1 cellular context compared by ENCODE assay signal in genomic region chr14:103333754-103334643, GRCh38.
TF ChIP-seq lines count a peak whose summit lies in the region.

EIF5 (plus strand) TSS chr14:103334237; CDS start chr14:103335861, 1,624 bp downstream.

TF ChIP-seq in K562, 482 proteins besides CTCF, POLR2A, EP300 and RAD21 (continued from another document and continues in another):
- TF ChIP-seq EWSR1 (IDR thresholded peaks at IDR 0.05; ENCODE audit: borderline replicate concordance, low read depth, partially characterized antibody) (no peak), ZBTB2 (IDR thresholded peaks at IDR 0.05) (no peak), DACH1 (IDR thresholded peaks at IDR 0.05; ENCODE audit: partially characterized antibody) (no peak), PRMT5 (CRISPR knock-in tag; IDR thresholded peaks at IDR 0.05) (no peak), ZNF41 (CRISPR knock-in tag; conservative IDR thresholded peaks at IDR 0.05) (no peak), STAT6 (CRISPR knock-in tag; IDR thresholded peaks at IDR 0.05) (no peak), PRDM10 (IDR thresholded peaks at IDR 0.05; ENCODE audit: partially characterized antibody) (peak; percentile 31), SRSF1 (IDR thresholded peaks at IDR 0.05; ENCODE audit: low read depth, low read length) (no peak), KDM2B (CRISPR knock-in tag; IDR thresholded peaks at IDR 0.05) (no peak), ELF1 (tag; IDR thresholded peaks at IDR 0.05) (no peak), ELK1 (CRISPR knock-in tag; IDR thresholded peaks at IDR 0.05) (no peak), TSHZ1 (CRISPR knock-in tag; IDR thresholded peaks at IDR 0.05) (no peak), ETV1 (tag; conservative IDR thresholded peaks at IDR 0.05; ENCODE audit: low read depth) (peak; percentile 59), YBX1 (IDR thresholded peaks at IDR 0.05) (no peak), CHCHD3 (CRISPR knock-in tag; IDR thresholded peaks at IDR 0.05) (no peak), CREB5 (CRISPR knock-in tag; IDR thresholded peaks at IDR 0.05) (no peak), SNAPC5 (CRISPR knock-in tag; IDR thresholded peaks at IDR 0.05) (no peak), ADNP (tag; IDR thresholded peaks at IDR 0.05) (no peak), CEBPB (tag; IDR thresholded peaks at IDR 0.05) (no peak), CTBP1 (IDR thresholded peaks at IDR 0.05; ENCODE audit: borderline replicate concordance) (peak; percentile 64; the same call in 1 of the 2 replicates), MYNN (IDR thresholded peaks at IDR 0.05) (no peak), MYNN (CRISPR knock-in tag; IDR thresholded peaks at IDR 0.05) (no peak), GATAD2B (IDR thresholded peaks at IDR 0.05; ENCODE audit: borderline replicate concordance) (no peak), ATF2 (CRISPR knock-in tag; IDR thresholded peaks at IDR 0.05) (no peak; the same call in 1 of the 2 replicates), SMARCE1 (IDR thresholded peaks at IDR 0.05) (no peak), ZBTB1 (CRISPR knock-in tag; IDR thresholded peaks at IDR 0.05; ENCODE audit: borderline replicate concordance, low read depth) (no peak), ZNF584 (CRISPR knock-in tag; IDR thresholded peaks at IDR 0.05; ENCODE audit: low read depth) (peak; percentile 10; the same call in 1 of the 2 replicates), ZFPM2 (CRISPR knock-in tag; IDR thresholded peaks at IDR 0.05) (0 out of 2 replicates have a peak, but pooled peaks have one; percentile 10), GABPA (tag; conservative IDR thresholded peaks at IDR 0.05; ENCODE audit: low read depth) (peak; percentile 91), ASH1L (IDR thresholded peaks at IDR 0.05; ENCODE audit: borderline replicate concordance, low read depth, partially characterized antibody) (peak; percentile 93), ZKSCAN1 (IDR thresholded peaks at IDR 0.05; ENCODE audit: low read depth, low read length) (no peak; the same call in 1 of the 2 replicates), ZNF146 (CRISPR knock-in tag; IDR thresholded peaks at IDR 0.05; ENCODE audit: unreplicated experiment) (no peak), CREB1 (IDR thresholded peaks at IDR 0.05) (peak; percentile 73), CREB1 (CRISPR knock-in tag; IDR thresholded peaks at IDR 0.05) (peak; percentile 72; the same call in 1 of the 2 replicates), TOE1 (IDR thresholded peaks at IDR 0.05; ENCODE audit: borderline replicate concordance) (no peak), TOE1 (CRISPR knock-in tag; IDR thresholded peaks at IDR 0.05; ENCODE audit: borderline replicate concordance, low read depth) (no peak), ZBTB7A (IDR thresholded peaks at IDR 0.05; ENCODE audit: borderline replicate concordance, control insufficient read depth, low read depth, low read length) (peak; percentile 76; the same call in 1 of the 2 replicates), NCOA4 (IDR thresholded peaks at IDR 0.05; ENCODE audit: partially characterized antibody) (no peak), ZBTB9 (CRISPR knock-in tag; IDR thresholded peaks at IDR 0.05) (0 out of 2 replicates have a peak, but pooled peaks have one; percentile 44), MYC (IDR thresholded peaks at IDR 0.05; ENCODE audit: low read depth, low read length) (peak; percentile 67), MYC (CRISPR knock-in tag; IDR thresholded peaks at IDR 0.05; ENCODE audit: borderline replicate concordance, low read depth) (no peak), IRF1 (CRISPR knock-in tag; IDR thresholded peaks at IDR 0.05; ENCODE audit: borderline replicate concordance) (no peak), E2F5 (CRISPR knock-in tag; IDR thresholded peaks at IDR 0.05) (0 out of 2 replicates have a peak, but pooled peaks have one; percentile 25), POU5F1 (IDR thresholded peaks at IDR 0.05; ENCODE audit: borderline replicate concordance, low read depth, low read length, partially characterized antibody) (no peak), ZSCAN29 (IDR thresholded peaks at IDR 0.05) (no peak), STAG1 (CRISPR knock-in tag; IDR thresholded peaks at IDR 0.05; ENCODE audit: borderline replicate concordance) (no peak), RBM15 (IDR thresholded peaks at IDR 0.05; ENCODE audit: insufficient read depth, low read length) (no peak)
